In genomic region chr6:7138921-7139358, GRCh38 we compare ENCODE assay signal across 8 cellular contexts. TPM values are rescaled to one million over a fixed set of nuclear protein-coding genes. Genes with fewer than 3 reads are reported as not detected.
DNase-seq lines count a peak whose midpoint lies in the region; ATAC-seq and TF ChIP-seq lines count a peak whose summit lies in the region.

No MANE protein-coding gene starts in this region.

- DNase-seq in GM23338 (ENCODE audit: low spot score), result peak; percentile 90
- peak; percentile 35 for DNase-seq in NCI-H345 treated with DMSO at 0.1 percent for 48 hours (lab: John Stamatoyannopoulos, UW; ENCODE audit: unreplicated experiment)
- peak; percentile 44 for DNase-seq in naive B cell
- no peak for DNase-seq in NCI-H2171 treated with DMSO at 0.1 percent for 48 hours (lab: John Stamatoyannopoulos, UW)
- no peak for DNase-seq in stimulated activated CD4-positive, alpha-beta T cell treated with anti-CD3 and anti-CD28 coated beads, Interleukin-15, amount 100 ng/mL, for 24 hours
- no peak for DNase-seq in amygdala (lab: John Stamatoyannopoulos, UW)
- no peak for DNase-seq in SK-N-DZ (ENCODE audit: low spot score)

- no peak overlapping the region for H3K27ac ChIP-seq in GM23338 (ENCODE audit: low read depth)

- H3K27ac Mint-ChIP-seq in GM23338 (no peak overlapping the region), brain (peak overlapping the region in 3 of 5 experiments; percentile 16 to 95 (median 37)), naive B cell (peak overlapping the region in 5 of 6 donors; percentile 69 to 98 (median 75))

- no peak overlapping the region for H2AFZ ChIP-seq in GM23338

- H4K20me1 ChIP-seq in GM23338 (replicated peaks; ENCODE audit: insufficient read depth), result peaks cover 3% of the 10 kb centered on the region; the same call in 1 of the 2 replicates

- H3K79me2 ChIP-seq in GM23338 (replicated peaks; ENCODE audit: insufficient read depth), result peaks cover 61% of the 10 kb centered on the region

- no peak overlapping the region for H3K4me2 ChIP-seq in GM23338

- no peaks in the 10 kb centered on the region for H3K9me3 Mint-ChIP-seq in GM23338
- H3K9me3 Mint-ChIP-seq in brain, result no peaks in the 10 kb centered on the region
- H3K9me3 Mint-ChIP-seq in naive B cell, result no peaks in the 10 kb centered on the region

- H3K4me3 ChIP-seq in GM23338, result no peak overlapping the region

- H3K4me3 Mint-ChIP-seq in GM23338 (no peak overlapping the region; the same call in 2 of the 3 replicates), brain (peak overlapping the region in 4 of 5 experiments; percentile 6 to 64 (median 32)), naive B cell (peak overlapping the region in 6 of 8 donors; percentile 7 to 93 (median 66))

- H3K4me1 ChIP-seq in GM23338 (ENCODE audit: insufficient read depth), result peaks cover 40% of the 10 kb centered on the region

- ATAC-seq in GM23338, result peak; percentile 15
- peak; percentile 24 to 44 for ATAC-seq in naive B cell (ENCODE audit: low read depth in 2 of 2)

- H3K27me3 Mint-ChIP-seq in GM23338 (ENCODE audit: insufficient read depth, low read depth, poor library complexity) (peaks cover 5% of the 10 kb centered on the region), brain (peaks cover 12% of the 10 kb centered on the region), naive B cell (no peaks in the 10 kb centered on the region)

- H3F3A ChIP-seq in GM23338 (replicated peaks; ENCODE audit: low read depth), result no peaks in the 10 kb centered on the region

- H3K36me3 ChIP-seq in GM23338 (ENCODE audit: insufficient read depth), result no peaks in the 10 kb centered on the region

- H3K4me1 Mint-ChIP-seq in GM23338 (peaks cover 66% of the 10 kb centered on the region), brain (peaks cover 73% of the 10 kb centered on the region), naive B cell (peaks cover 34 to 66% (median 45%) of the 10 kb centered on the region in 3 donors)

- TF ChIP-seq CTCF in GM23338 (conservative IDR thresholded peaks at IDR 0.05; ENCODE audit: low read depth in 2 of 2) (no peak), brain (conservative IDR thresholded peaks at IDR 0.05) (no peak)

- H3K27me3 ChIP-seq in GM23338 (ENCODE audit: insufficient read depth), result no peaks in the 10 kb centered on the region

- no peaks in the 10 kb centered on the region for H3K36me3 Mint-ChIP-seq in GM23338 (ENCODE audit: low read depth)
- H3K36me3 Mint-ChIP-seq in brain, result no peaks in the 10 kb centered on the region
- no peaks in the 10 kb centered on the region for H3K36me3 Mint-ChIP-seq in naive B cell

- H3K9me2 ChIP-seq in GM23338 (ENCODE audit: insufficient read depth), result no peaks in the 10 kb centered on the region

TF ChIP-seq in GM23338, 12 proteins besides CTCF, POLR2A, EP300 and RAD21:
- TF ChIP-seq ETS1 (IDR thresholded peaks at IDR 0.05) (no peak), REST (IDR thresholded peaks at IDR 0.05; ENCODE audit: unreplicated experiment) (no peak), ZNF114 (CRISPR knock-in tag; IDR thresholded peaks at IDR 0.05) (no peak), STAT1 (IDR thresholded peaks at IDR 0.05; ENCODE audit: unreplicated experiment) (no peak)

RNA-seq across cellular contexts. Expression of gene RREB1, which starts 31.2 kb away (rescaled TPM):
- total RNA-seq in GM23338 (2014; rRNA removed; shearing (Covaris generic)), result 25.5 and 29.1 TPM in 2 replicates
- polyA plus RNA-seq in GM23338 (2016; fragmentation: Nextera tagmentation; extraction: Ambion mirVana), result 7.9 and 8.5 TPM in 2 replicates
- polyA plus RNA-seq in brain (ENCODE audit: insufficient read depth, low read depth, low replicate concordance), result 3.2 TPM
- 1 to 10 TPM; 1.5 to 9.9 (median 5.2) TPM for polyA plus RNA-seq in naive B cell (ENCODE audit: low read depth in 6 of 6)
- 0.13 TPM in 1 of 2 replicates, not detected in the other for polyA plus RNA-seq in SK-N-DZ (2014; cell fraction: cytosol; rRNA removed)
- not detected in 2 replicates for polyA plus RNA-seq in SK-N-DZ (2014; cell fraction: nucleus; rRNA removed)

Comparison
In these comparisons a context has a peak if more than half of its experiments do, and no peak if none do; other contexts are left out.
1. DNase-seq: peak in GM23338 (single experiment), NCI-H345 treated with DMSO at 0.1 percent for 48 hours (single experiment) and naive B cell (single experiment); none in NCI-H2171 treated with DMSO at 0.1 percent for 48 hours (single experiment), stimulated activated CD4-positive, alpha-beta T cell treated with anti-CD3 and anti-CD28 coated beads, Interleukin-15, amount 100 ng/mL, for 24 hours (single experiment), amygdala (0 of 56) and SK-N-DZ (single experiment).